In the genomic region with DNA sequence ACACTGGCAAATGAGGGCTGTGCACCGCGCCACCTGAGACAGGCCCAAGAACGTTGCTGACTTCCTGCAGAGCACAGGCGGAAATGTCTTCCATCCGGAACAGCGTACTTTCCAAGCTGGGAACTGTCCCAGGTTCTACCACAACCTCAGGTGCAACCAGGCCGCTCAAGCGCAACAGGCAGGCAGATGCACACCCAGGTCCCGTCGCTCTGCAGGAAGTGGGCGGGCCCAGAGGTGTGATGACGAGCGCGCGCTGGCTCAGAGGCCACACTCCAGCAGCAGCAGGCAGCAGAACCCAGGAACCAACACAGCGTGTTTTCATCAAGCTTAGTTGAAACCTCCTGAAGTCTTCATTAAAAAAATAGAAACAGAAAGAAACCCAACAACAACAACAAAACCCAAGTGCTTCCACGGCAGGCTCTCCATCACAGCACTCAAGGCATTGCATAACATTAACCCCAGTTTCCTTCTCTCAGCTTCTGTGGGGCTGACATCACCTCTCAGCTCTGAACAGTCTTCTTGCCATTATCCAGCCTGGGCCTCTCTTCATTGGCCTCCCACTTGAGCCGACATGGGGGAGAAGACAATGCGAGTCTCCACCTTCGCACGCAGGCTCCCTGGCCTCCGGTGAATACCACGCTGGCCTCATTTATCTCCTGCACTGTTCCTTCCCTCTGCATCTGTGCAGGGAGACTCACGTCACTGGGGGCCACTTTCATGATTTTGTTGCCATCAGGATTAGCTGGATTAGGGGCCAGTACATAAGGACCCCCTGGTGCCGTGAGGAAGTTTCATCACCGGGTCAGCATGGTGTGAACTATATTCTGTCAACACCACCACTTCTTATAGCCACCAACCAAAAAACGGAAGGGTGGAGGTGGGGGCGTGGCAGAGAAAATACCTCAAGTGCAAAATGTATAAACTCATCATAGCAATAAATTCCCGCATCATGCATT, we compare ENCODE assay signal across 8 cellular contexts. TPM values are rescaled to one million over a fixed set of nuclear protein-coding genes. Genes with fewer than 3 reads are reported as not detected.
DNase-seq lines count a peak whose midpoint lies in the region; ATAC-seq and TF ChIP-seq lines count a peak whose summit lies in the region.

No MANE protein-coding gene starts in this region.

- H3K79me2 ChIP-seq in OCI-LY7 (ENCODE audit: insufficient read depth, low read depth, low read length): peaks cover 59% of the 10 kb centered on the region

- H2AFZ ChIP-seq in OCI-LY7 (ENCODE audit: low read length): peak overlapping the region; percentile 13; the same call in 1 of the 2 replicates

- H3K27me3 ChIP-seq in CD4-positive, CD25-positive, alpha-beta regulatory T cell (ENCODE audit: control insufficient read depth, insufficient read depth, low read length): peaks cover 11% of the 10 kb centered on the region
- H3K27me3 ChIP-seq in left lung: peaks cover 0 to 14% of the 10 kb centered on the region in 2 donors

- peak overlapping the region; percentile 94 to 99 (median 97) for H3K27ac Mint-ChIP-seq in CD4-positive, CD25-positive, alpha-beta regulatory T cell
- H3K27ac Mint-ChIP-seq in stimulated activated effector memory CD8-positive, alpha-beta T cell treated with anti-CD3 and anti-CD28 coated beads, Interleukin-12 subunit alpha, Interleukin-12 subunit beta, amount 100 ng/mL, for 72 hours: peak overlapping the region; percentile 89

- CTCF ChIA-PET in OCI-LY7 (lab: Charles Lee; ENCODE audit: unreplicated experiment): interaction anchor here (1.0 to 1.3 kb wide), 2 partner anchors 30 to 32 kb away, joined by 3 to 7 read pairs; no protein-coding TSS in a partner anchor

- H3K4me3 Mint-ChIP-seq in CD4-positive, CD25-positive, alpha-beta regulatory T cell: peak overlapping the region; percentile 89 to 93 (median 90)
- peak overlapping the region; percentile 81 for H3K4me3 Mint-ChIP-seq in stimulated activated effector memory CD8-positive, alpha-beta T cell treated with anti-CD3 and anti-CD28 coated beads, Interleukin-12 subunit alpha, Interleukin-12 subunit beta, amount 100 ng/mL, for 72 hours

- peak; percentile 98 for ATAC-seq in CD4-positive, CD25-positive, alpha-beta regulatory T cell (ENCODE audit: low read depth in 2 of 2)
- peak; percentile 97 for ATAC-seq in GM19438 (IDR thresholded peaks at IDR 0.05; ENCODE audit: low read depth, unreplicated experiment)
- peak; percentile 92 for ATAC-seq in HG03520 (IDR thresholded peaks at IDR 0.05; ENCODE audit: unreplicated experiment)
- peak; percentile 76 for ATAC-seq in left lung
- ATAC-seq in stimulated activated effector memory CD8-positive, alpha-beta T cell treated with anti-CD3 and anti-CD28 coated beads, Interleukin-12 subunit alpha, Interleukin-12 subunit beta, amount 100 ng/mL, for 72 hours: peak; percentile 98

- H3K9me2 ChIP-seq in OCI-LY7 (ENCODE audit: insufficient read depth, low read length): no peaks in the 10 kb centered on the region

- H3K36me3 Mint-ChIP-seq in CD4-positive, CD25-positive, alpha-beta regulatory T cell: no peaks in the 10 kb centered on the region
- peaks cover 11% of the 10 kb centered on the region for H3K36me3 Mint-ChIP-seq in stimulated activated effector memory CD8-positive, alpha-beta T cell treated with anti-CD3 and anti-CD28 coated beads, Interleukin-12 subunit alpha, Interleukin-12 subunit beta, amount 100 ng/mL, for 72 hours

- H3K27ac ChIP-seq in CD4-positive, CD25-positive, alpha-beta regulatory T cell (ENCODE audit: insufficient read depth, low read length, poor library complexity, severe bottlenecking): peak overlapping the region; percentile 77
- H3K27ac ChIP-seq in OCI-LY7 (ENCODE audit: low read depth, low read length, poor library complexity, severe bottlenecking): peak overlapping the region; percentile 95
- H3K27ac ChIP-seq in left lung: no peak overlapping the region

- peaks cover 16 to 83% (median 60%) of the 10 kb centered on the region in 4 donors for H3K4me1 Mint-ChIP-seq in CD4-positive, CD25-positive, alpha-beta regulatory T cell
- peaks cover 63% of the 10 kb centered on the region for H3K4me1 Mint-ChIP-seq in stimulated activated effector memory CD8-positive, alpha-beta T cell treated with anti-CD3 and anti-CD28 coated beads, Interleukin-12 subunit alpha, Interleukin-12 subunit beta, amount 100 ng/mL, for 72 hours

- H4K20me1 ChIP-seq in OCI-LY7 (ENCODE audit: insufficient read depth, low read length): no peaks in the 10 kb centered on the region

- peak overlapping the region; percentile 74 for H3K4me3 ChIP-seq in CD4-positive, CD25-positive, alpha-beta regulatory T cell (ENCODE audit: low read depth, low read length)
- peak overlapping the region; percentile 63 for H3K4me3 ChIP-seq in OCI-LY7 (ENCODE audit: low read depth, low read length, poor library complexity, severe bottlenecking)
- no peak overlapping the region for H3K4me3 ChIP-seq in left lung

- peaks cover 37% of the 10 kb centered on the region for H3K4me1 ChIP-seq in CD4-positive, CD25-positive, alpha-beta regulatory T cell (ENCODE audit: control insufficient read depth, insufficient read depth, low read length, poor library complexity, severe bottlenecking)
- H3K4me1 ChIP-seq in OCI-LY7 (ENCODE audit: insufficient read depth, low read length, poor library complexity, severe bottlenecking): peaks cover 66% of the 10 kb centered on the region
- H3K4me1 ChIP-seq in left lung: peaks cover 11 to 19% of the 10 kb centered on the region in 2 donors

- no peaks in the 10 kb centered on the region for H3K36me3 ChIP-seq in CD4-positive, CD25-positive, alpha-beta regulatory T cell (ENCODE audit: control insufficient read depth, insufficient read depth, low read length)
- H3K36me3 ChIP-seq in OCI-LY7 (ENCODE audit: insufficient read depth, low read length) (no peaks in the 10 kb centered on the region), left lung (no peaks in the 10 kb centered on the region)

- POLR2A ChIA-PET in OCI-LY7 (lab: Charles Lee): interaction anchor here (0.7 to 5.0 kb wide), 10 partner anchors 10 to 178 kb away, joined by 3 to 33 read pairs (median 4); no protein-coding TSS in a partner anchor

- TF ChIP-seq CTCF in OCI-LY7 (conservative IDR thresholded peaks at IDR 0.05; ENCODE audit: low read length): no peak
- no peak for TF ChIP-seq CTCF in left lung (IDR thresholded peaks at IDR 0.05)

- peak; percentile 71 to 90 (median 88) for DNase-seq in CD4-positive, CD25-positive, alpha-beta regulatory T cell
- DNase-seq in OCI-LY7 (ENCODE audit: low spot score) (peak; percentile 98), left lung (no peak), 8988T (no peak)
- peak; percentile 76 for DNase-seq in activated effector memory CD4-positive, alpha-beta T cell treated with Interleukin-2 at 50 U/mL for 16 hours
- peak; percentile 61 to 84 for DNase-seq in stimulated activated effector memory CD8-positive, alpha-beta T cell treated with anti-CD3 and anti-CD28 coated beads, Interleukin-12 subunit alpha, Interleukin-12 subunit beta, amount 100 ng/mL, for 72 hours (ENCODE audit: low spot score in 2 of 2)

- H3K4me2 ChIP-seq in OCI-LY7 (ENCODE audit: low read length): peak overlapping the region; percentile 95

- no peaks in the 10 kb centered on the region for H3K9me3 Mint-ChIP-seq in CD4-positive, CD25-positive, alpha-beta regulatory T cell
- H3K9me3 Mint-ChIP-seq in stimulated activated effector memory CD8-positive, alpha-beta T cell treated with anti-CD3 and anti-CD28 coated beads, Interleukin-12 subunit alpha, Interleukin-12 subunit beta, amount 100 ng/mL, for 72 hours: no peaks in the 10 kb centered on the region

- H3K9me3 ChIP-seq in CD4-positive, CD25-positive, alpha-beta regulatory T cell (ENCODE audit: control insufficient read depth in 2 of 2, low read length in 2 of 2): no peaks in the 10 kb centered on the region
- H3K9me3 ChIP-seq in OCI-LY7 (ENCODE audit: low read length) (no peaks in the 10 kb centered on the region), left lung (no peaks in the 10 kb centered on the region)

- H3K27me3 Mint-ChIP-seq in CD4-positive, CD25-positive, alpha-beta regulatory T cell: peaks cover 24% of the 10 kb centered on the region

- intact Hi-C loops in OCI-LY7 (cut with micrococcal nuclease; ENCODE audit: unreplicated experiment): loop anchor here (1.0 to 5.0 kb wide), 5 partner anchors 15 to 383 kb away; a partner anchor contains a TSS
- intact Hi-C loops in left lung (cut with DNase I): no loop called here

- BruUV-seq in OCI-LY7 (replicated peaks; lab: Mats Ljungman, UMichigan): TSS peak; percentile 99

RNA-seq across cellular contexts. Expression of a gene that starts 22.1 kb away (rescaled TPM):
- total RNA-seq in CD4-positive, CD25-positive, alpha-beta regulatory T cell: 11.8 TPM
- 10 to 100 TPM in 1 of 4 donors, 1 to 10 TPM in 3; 3.5 to 10.6 (median 6.0) TPM for polyA plus RNA-seq in CD4-positive, CD25-positive, alpha-beta regulatory T cell
- 13.1 and 16.5 TPM in 2 replicates for total RNA-seq in OCI-LY7 (2014; rRNA removed; shearing (Covaris generic))
- total RNA-seq in OCI-LY7 (2022) (36.1 and 49.9 TPM in 2 replicates), left lung (10 to 100 TPM; 19.7 to 29.9 TPM)

Comparison
In these comparisons a context has a peak if more than half of its experiments do, and no peak if none do; other contexts are left out.
1. DNase-seq: peak in CD4-positive, CD25-positive, alpha-beta regulatory T cell (3 of 3), OCI-LY7 (single experiment), activated effector memory CD4-positive, alpha-beta T cell treated with Interleukin-2 at 50 U/mL for 16 hours (single experiment) and stimulated activated effector memory CD8-positive, alpha-beta T cell treated with anti-CD3 and anti-CD28 coated beads, Interleukin-12 subunit alpha, Interleukin-12 subunit beta, amount 100 ng/mL, for 72 hours (2 of 2); none in left lung (0 of 2) and 8988T (single experiment).
2. H3K27ac ChIP-seq: peak in CD4-positive, CD25-positive, alpha-beta regulatory T cell (single experiment) and OCI-LY7 (single experiment); none in left lung (0 of 2).
3. H3K4me3 ChIP-seq: peak in CD4-positive, CD25-positive, alpha-beta regulatory T cell (single experiment) and OCI-LY7 (single experiment); none in left lung (0 of 2).
4. Peak in every context shown above with its lines, with median percentiles within 50 percentile points of each other: ATAC-seq.